8 cellular contexts compared by ENCODE assay signal in genomic region chr4:109816082-109816442, GRCh38. TPM values are rescaled to one million over a fixed set of nuclear protein-coding genes. Genes with fewer than 3 reads are reported as not detected.
DNase-seq lines count a peak whose midpoint lies in the region; ATAC-seq and TF ChIP-seq lines count a peak whose summit lies in the region.

No MANE protein-coding gene starts in this region.

- no peaks in the 10 kb centered on the region for H3K27me3 ChIP-seq in lung (ENCODE audit: control insufficient read depth, insufficient read depth)

- 1% methylated on average over 19 of the region's 19 CpGs for WGBS in lung, 2 donors

- no peaks in the 10 kb centered on the region for H3K27me3 Mint-ChIP-seq in T-helper 17 cell
- peaks cover 14% of the 10 kb centered on the region for H3K27me3 Mint-ChIP-seq in brain

- H3K4me3 Mint-ChIP-seq in T-helper 17 cell, result peak overlapping the region; percentile 99
- H3K4me3 Mint-ChIP-seq in brain, result peak overlapping the region; percentile 97 to 100 (median 99)

- peak overlapping the region in 1 of 2 donors; percentile 82 for H3K27ac ChIP-seq in lung (ENCODE audit: low read depth in 1 of 2, low read length in 1 of 2)

- H3K4me1 Mint-ChIP-seq in T-helper 17 cell, result peaks cover 40% of the 10 kb centered on the region
- peaks cover 64% of the 10 kb centered on the region for H3K4me1 Mint-ChIP-seq in brain

- DNase-seq in GM03348 (ENCODE audit: low spot score) (peak; percentile 32), T-helper 17 cell (peak; percentile 25 to 37 (median 34)), lung (ENCODE audit: low spot score) (no peak), posterior cingulate gyrus (no peak)
- DNase-seq in stimulated activated CD8-positive, alpha-beta memory T cell treated with anti-CD3 and anti-CD28 coated beads, Interleukin-15, amount 100 ng/mL, for 48 hours (ENCODE audit: low read depth in 2 of 2), result peak; percentile 18 to 33

- no peaks in the 10 kb centered on the region for H3K9me3 Mint-ChIP-seq in brain

- no peaks in the 10 kb centered on the region for H3K9me3 ChIP-seq in T-helper 17 cell (ENCODE audit: control insufficient read depth, low read length, poor library complexity, severe bottlenecking)
- H3K9me3 ChIP-seq in lung (ENCODE audit: control insufficient read depth in 2 of 2, insufficient read depth in 1 of 2, low read length in 1 of 2), result no peaks in the 10 kb centered on the region

- H3K36me3 Mint-ChIP-seq in T-helper 17 cell (ENCODE audit: low read depth), result peaks cover 18% of the 10 kb centered on the region
- H3K36me3 Mint-ChIP-seq in brain, result peaks cover 46% of the 10 kb centered on the region

- TF ChIP-seq CTCF in brain (conservative IDR thresholded peaks at IDR 0.05), result no peak
- TF ChIP-seq CTCF in lung (IDR thresholded peaks at IDR 0.05; ENCODE audit: control extremely low read depth, extremely low read depth), result no peak

- intact Hi-C loops in posterior cingulate gyrus (cut with DNase I), result loop anchor here (5.0 kb wide), 2 partner anchors 84 to 384 kb away; partner anchors contain the start of genes PLA2G12A and SEC24B

- H3K27ac Mint-ChIP-seq in T-helper 17 cell (peak overlapping the region; percentile 98), brain (peak overlapping the region; percentile 95 to 99 (median 98))

- H3K4me3 ChIP-seq in lung, result peak overlapping the region; percentile 80

- H3K36me3 ChIP-seq in lung (ENCODE audit: control insufficient read depth in 2 of 2, insufficient read depth in 2 of 2, low read length in 2 of 2), result peaks cover 2 to 7% of the 10 kb centered on the region in 2 donors

- ATAC-seq in T-helper 17 cell (peak; percentile 24), lung (ENCODE audit: insufficient read depth, low FRiP score) (no peak), GM19328 (IDR thresholded peaks at IDR 0.05; ENCODE audit: unreplicated experiment) (no peak), GM21576 (IDR thresholded peaks at IDR 0.05; ENCODE audit: unreplicated experiment) (no peak)

- peaks cover 2 to 9% of the 10 kb centered on the region in 2 donors for H3K4me1 ChIP-seq in lung (ENCODE audit: control insufficient read depth in 2 of 2, insufficient read depth in 2 of 2, low read length in 2 of 2)

RNA-seq across cellular contexts. Expression of gene GAR1, which starts 0.5 kb away (rescaled TPM):
- total RNA-seq in T-helper 17 cell (10 to 100 TPM in 1 of 2 donors, 1 to 10 TPM in 1; 9.3 to 11.1 TPM), lung (10 to 100 TPM in 1 of 2 donors, 1 to 10 TPM in 1; 7.4 to 11.5 TPM)
- polyA plus RNA-seq in brain (ENCODE audit: insufficient read depth, low read depth, low replicate concordance) (15.9 TPM), lung (10 to 100 TPM; 18.8 to 24.8 TPM)

RNA-seq across cellular contexts. Expression of gene RRH, which starts 11.7 kb away (rescaled TPM):
- total RNA-seq in T-helper 17 cell, result not detected
- polyA plus RNA-seq in brain (ENCODE audit: insufficient read depth, low read depth, low replicate concordance), result not detected
- under 1 TPM in 1 of 2 donors, not detected in 1; 0.21 TPM for total RNA-seq in lung
- under 1 TPM; 0.10 to 0.20 TPM for polyA plus RNA-seq in lung

RNA-seq across cellular contexts. Expression of gene CFI, which starts 14.3 kb away (rescaled TPM):
- total RNA-seq in T-helper 17 cell, result not detected
- polyA plus RNA-seq in brain (ENCODE audit: insufficient read depth, low read depth, low replicate concordance), result 2.2 TPM
- total RNA-seq in lung, result 100 to 1,000 TPM in 1 of 2 donors, 10 to 100 TPM in 1; 61.9 to 150 TPM
- polyA plus RNA-seq in lung, result 10 to 100 TPM; 38.2 to 59.8 TPM

RNA-seq across cellular contexts. Expression of gene LRIT3, which starts 31.8 kb away (rescaled TPM):
- under 1 TPM; 0.21 to 0.30 TPM for total RNA-seq in T-helper 17 cell
- not detected for polyA plus RNA-seq in brain (ENCODE audit: insufficient read depth, low read depth, low replicate concordance)
- total RNA-seq in lung, result under 1 TPM; 0.26 to 0.28 TPM
- polyA plus RNA-seq in lung, result under 1 TPM; 0.10 to 0.37 TPM

Comparison
In these comparisons a context has a peak if more than half of its experiments do, and no peak if none do; other contexts are left out.
1. DNase-seq: peak in GM03348 (single experiment), T-helper 17 cell (3 of 3) and stimulated activated CD8-positive, alpha-beta memory T cell treated with anti-CD3 and anti-CD28 coated beads, Interleukin-15, amount 100 ng/mL, for 48 hours (2 of 2); none in lung (single experiment) and posterior cingulate gyrus (0 of 10).
2. RNA of gene CFI, which starts 14.3 kb away (total RNA-seq): 61.9 to 150 TPM in lung; not detected in T-helper 17 cell; every median in the first group is over 10 times any median in the second.